18 cellular contexts compared by ENCODE assay signal in the genomic region with DNA sequence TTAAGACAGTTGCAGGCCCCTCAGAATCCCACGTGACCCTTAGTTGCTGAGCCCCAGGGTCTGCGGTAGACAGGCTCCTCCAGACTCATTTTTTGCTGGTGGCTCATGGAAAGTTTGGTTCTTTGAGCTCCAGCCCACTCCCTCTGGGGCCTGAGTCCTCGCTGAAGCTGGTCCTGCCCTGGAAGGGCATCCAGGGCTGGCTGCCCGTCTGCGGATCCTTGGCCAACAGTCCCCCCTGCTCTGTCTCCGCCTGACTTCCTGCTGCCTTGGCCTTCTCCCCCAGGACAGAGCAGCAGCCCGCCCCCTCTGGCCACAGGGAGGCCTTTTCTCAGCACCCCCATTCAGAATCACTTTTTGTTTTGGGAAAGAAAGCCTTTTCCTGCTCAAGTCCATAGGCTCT. TPM values are rescaled to one million over a fixed set of nuclear protein-coding genes. Genes with fewer than 3 reads are reported as not detected.
DNase-seq lines count a peak whose midpoint lies in the region; ATAC-seq and TF ChIP-seq lines count a peak whose summit lies in the region.
"Had no signal": no experiment of that assay in that cellular context is flagged by ENCODE, and none has a peak within 500 bp of the region (broad histone marks: within the 10 kb centered on the region; RNA-seq: fewer than 3 reads in every experiment).

No MANE protein-coding gene starts in this region.

- intact Hi-C loops in ovary (cut with DNase I) = loop anchor here in 2 of 4 donors (2.0 to 10.0 kb wide), 3 partner anchors 85 to 379 kb away; a partner anchor contains a TSS

- TF ChIP-seq CTCF in GM13977 (IDR thresholded peaks at IDR 0.05; ENCODE audit: extremely low read depth, insufficient read depth, missing control alignments) = peak; percentile 11
- peak; percentile 31 for TF ChIP-seq CTCF in choroid plexus epithelial cell (conservative IDR thresholded peaks at IDR 0.05; ENCODE audit: low read depth, low read length)
- peak in 1 of 2 donors; percentile 53 for TF ChIP-seq CTCF in right atrium auricular region (IDR thresholded peaks at IDR 0.05)
- no peak for TF ChIP-seq CTCF in ovary (IDR thresholded peaks at IDR 0.05)

- H3K36me3 ChIP-seq in right atrium auricular region (no peaks in the 10 kb centered on the region), ovary (no peaks in the 10 kb centered on the region)

- H3K9me3 ChIP-seq in right atrium auricular region = no peaks in the 10 kb centered on the region
- no peaks in the 10 kb centered on the region for H3K9me3 ChIP-seq in ovary

- 50 to 63% (median 59%) methylated on average over 7 of the region's 7 CpGs for WGBS in ovary, 3 donors

- H3K27ac ChIP-seq in right atrium auricular region = peak overlapping the region; percentile 52 to 64
- no peak overlapping the region for H3K27ac ChIP-seq in ovary
- H3K27ac ChIP-seq: parathyroid adenoma had no signal

- TF ChIP-seq POLR2A in ovary (IDR thresholded peaks at IDR 0.05) = no peak

- no peak for TF ChIP-seq EP300 in ovary (IDR thresholded peaks at IDR 0.05)

- ATAC-seq in HG03565 (IDR thresholded peaks at IDR 0.05; ENCODE audit: unreplicated experiment) = no peak
- ATAC-seq: activated naive CD4-positive, alpha-beta T cell treated with anti-CD3 and anti-CD28 coated beads, Interleukin-2, amount 50 U/mL, for 72 hours had no signal

- in situ Hi-C loops in GM13977 (cut with MboI; ENCODE audit: low pct_unique_long_range_greater_than_20kb, low sequenced_read_pairs, unreplicated experiment) = loop anchor here (25.0 kb wide), 1 partner anchor 577 kb away; no protein-coding TSS in a partner anchor

- H3K27me3 ChIP-seq in right atrium auricular region (no peaks in the 10 kb centered on the region), ovary (no peaks in the 10 kb centered on the region)

- H3K4me1 ChIP-seq in right atrium auricular region (peaks cover 0 to 32% of the 10 kb centered on the region in 2 donors), ovary (ENCODE audit: insufficient read depth) (peaks cover 2% of the 10 kb centered on the region)
- H3K4me1 ChIP-seq: parathyroid adenoma had no signal

- no peak for DNase-seq in GM13977 (ENCODE audit: low spot score)
- peak; percentile 52 for DNase-seq in choroid plexus epithelial cell (ENCODE audit: low read depth)
- DNase-seq in right atrium auricular region (ENCODE audit: low spot score) = peak; percentile 72
- peak; percentile 78 for DNase-seq in stromal cell of bone marrow (ENCODE audit: low read depth)
- DNase-seq in NCI-H1105 treated with DMSO at 0.1 percent for 48 hours (lab: John Stamatoyannopoulos, UW) = no peak
- no peak for DNase-seq in ovary
- DNase-seq in NAMALWA (ENCODE audit: low spot score) = no peak
- DNase-seq: activated B cell treated with CpG ODN at 0.5 μM for 24 hours; activated CD8-positive, alpha-beta memory T cell treated with anti-CD3 and anti-CD28 coated beads, Interleukin-2, amount 50 U/mL, for 48 hours; CD4-positive, alpha-beta T cell; GOT3; immature natural killer cell; KBM-7; NCI-H1417 treated with DMSO at 0.1 percent for 48 hours had no signal

- H3K4me3 ChIP-seq in choroid plexus epithelial cell (ENCODE audit: low read depth, low read length) = no peak overlapping the region
- no peak overlapping the region for H3K4me3 ChIP-seq in right atrium auricular region
- H3K4me3 ChIP-seq in ovary = no peak overlapping the region

RNA-seq across cellular contexts. Expression of a gene that starts 24.4 kb away (rescaled TPM):
- total RNA-seq in right atrium auricular region = not detected
- total RNA-seq in ovary = not detected
- under 1 TPM in 1 of 2 donors, not detected in 1; 0.02 TPM for polyA plus RNA-seq in ovary
- total RNA-seq: activated B cell treated with CpG ODN at 0.5 μM for 24 hours; activated naive CD4-positive, alpha-beta T cell treated with anti-CD3 and anti-CD28 coated beads, Interleukin-2, amount 50 U/mL, for 72 hours; CD4-positive, alpha-beta T cell had no signal
- polyA plus RNA-seq: esophagus, immature natural killer cell had no signal

RNA-seq across cellular contexts. Expression of a gene that starts 47.7 kb away (rescaled TPM):
- total RNA-seq in right atrium auricular region (not detected), ovary (1 to 10 TPM in 1 of 7 donors, under 1 TPM in 6; 0.23 to 1.4 (median 0.66) TPM)
- polyA plus RNA-seq in ovary = under 1 TPM; 0.18 to 0.44 TPM
- total RNA-seq: activated B cell treated with CpG ODN at 0.5 μM for 24 hours; activated naive CD4-positive, alpha-beta T cell treated with anti-CD3 and anti-CD28 coated beads, Interleukin-2, amount 50 U/mL, for 72 hours; CD4-positive, alpha-beta T cell had no signal
- polyA plus RNA-seq: immature natural killer cell had no signal

RNA-seq across cellular contexts. Expression of a gene that starts 58.6 kb away (rescaled TPM):
- total RNA-seq in right atrium auricular region (10 to 100 TPM; 68.3 to 68.7 TPM), ovary (100 to 1,000 TPM; 102 to 302 (median 212) TPM)
- 100 to 1,000 TPM; 111 to 183 TPM for polyA plus RNA-seq in ovary
- total RNA-seq: CD4-positive, alpha-beta T cell had no signal

Comparison
In these comparisons a context has a peak if more than half of its experiments do, and no peak if none do; other contexts are left out.
1. DNase-seq: peak in choroid plexus epithelial cell (single experiment), right atrium auricular region (single experiment) and stromal cell of bone marrow (single experiment); none in GM13977 (single experiment), NCI-H1105 treated with DMSO at 0.1 percent for 48 hours (single experiment), ovary (0 of 5) and NAMALWA (single experiment).
2. CTCF ChIP-seq: peak in GM13977 (single experiment) and choroid plexus epithelial cell (single experiment); none in ovary (0 of 3).
3. H3K27ac ChIP-seq: peak in right atrium auricular region (2 of 2); none in ovary (0 of 2).